ENCODE assay signal across 8 cellular contexts in the genomic region with DNA sequence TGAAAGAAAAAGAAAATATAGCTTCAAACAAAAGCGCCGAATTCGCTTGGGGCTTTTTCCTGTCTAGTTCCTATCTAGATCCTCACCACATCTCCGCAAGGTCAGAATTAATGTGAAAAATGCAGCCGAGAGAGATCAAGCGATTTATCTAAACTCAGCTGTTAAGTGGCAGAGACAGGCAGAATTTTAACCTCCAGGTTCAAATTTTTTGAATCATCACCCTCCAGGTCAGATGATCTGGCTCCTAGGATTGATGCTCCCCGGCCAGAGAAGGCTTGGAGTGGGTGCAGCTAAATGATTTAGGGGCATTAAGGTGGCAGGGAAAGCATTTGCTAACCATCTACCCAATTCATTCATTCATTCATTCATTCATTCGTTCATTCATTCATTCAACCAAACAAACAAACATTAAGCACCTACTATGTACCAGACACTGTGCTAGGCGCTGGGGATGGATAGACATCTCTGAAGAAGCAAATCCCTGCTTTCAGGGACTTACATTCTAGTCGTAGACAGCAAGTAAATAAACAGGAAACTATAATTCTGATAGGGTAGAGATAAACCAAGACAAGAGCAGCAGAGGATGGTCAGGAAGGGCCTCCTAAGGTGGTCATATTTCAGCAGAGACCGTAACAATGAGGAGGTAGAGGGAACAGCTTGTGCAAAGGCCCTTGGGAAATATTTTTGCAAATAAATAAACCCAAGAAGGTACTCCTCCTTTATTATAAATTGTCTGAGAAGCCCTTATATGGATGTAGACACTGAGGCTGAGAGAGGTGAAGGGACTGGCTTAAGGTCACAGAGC. TPM values are rescaled to one million over a fixed set of nuclear protein-coding genes. Genes with fewer than 3 reads are reported as not detected.
DNase-seq lines count a peak whose midpoint lies in the region; ATAC-seq and TF ChIP-seq lines count a peak whose summit lies in the region.

No MANE protein-coding gene starts in this region.

- H3K27me3 ChIP-seq in GM23248 (replicated peaks; ENCODE audit: insufficient read depth) (no peaks in the 10 kb centered on the region), SJCRH30 (no peaks in the 10 kb centered on the region), esophagus squamous epithelium (no peaks in the 10 kb centered on the region), rectal smooth muscle tissue (ENCODE audit: control insufficient read depth, insufficient read depth, low read length) (no peaks in the 10 kb centered on the region)

- peaks cover 51% of the 10 kb centered on the region for H3F3A ChIP-seq in GM23248 (ENCODE audit: insufficient read depth)

- H3K9me2 ChIP-seq in GM23248 (ENCODE audit: insufficient read depth), result no peaks in the 10 kb centered on the region

- intact Hi-C loops in esophagus squamous epithelium (cut with DNase I), result no loop called here

- peaks cover 18% of the 10 kb centered on the region for H4K20me1 ChIP-seq in GM23248 (ENCODE audit: insufficient read depth)

- H3K4me2 ChIP-seq in GM23248 (ENCODE audit: unreplicated experiment), result peak overlapping the region; percentile 98

- no peak for TF ChIP-seq CTCF in esophagus squamous epithelium (IDR thresholded peaks at IDR 0.05)

- H3K9ac ChIP-seq in GM23248, result peak overlapping the region; percentile 98
- peak overlapping the region; percentile 33 for H3K9ac ChIP-seq in rectal smooth muscle tissue (ENCODE audit: low read length)

- peak; percentile 60 for DNase-seq in GM23248
- DNase-seq in SJCRH30, result no peak
- DNase-seq in esophagus squamous epithelium (lab: John Stamatoyannopoulos, UW), result no peak
- no peak for DNase-seq in hippocampal formation (lab: John Stamatoyannopoulos, UW)
- DNase-seq in NCI-H2081 (lab: John Stamatoyannopoulos, UW), result no peak

- TF ChIP-seq POLR2A in esophagus squamous epithelium (IDR thresholded peaks at IDR 0.05), result no peak

- ATAC-seq in HG02840 (IDR thresholded peaks at IDR 0.05; ENCODE audit: low FRiP score, unreplicated experiment), result no peak
- no peak for ATAC-seq in HG02759 (IDR thresholded peaks at IDR 0.05; ENCODE audit: unreplicated experiment)

- H3K36me3 ChIP-seq in GM23248 (ENCODE audit: low read depth), result no peaks in the 10 kb centered on the region
- H3K36me3 ChIP-seq in SJCRH30, result peaks cover 7% of the 10 kb centered on the region; the same call in 1 of the 2 replicates
- H3K36me3 ChIP-seq in esophagus squamous epithelium, result peaks cover 0 to 4% (median 0%) of the 10 kb centered on the region in 3 donors
- H3K36me3 ChIP-seq in rectal smooth muscle tissue (ENCODE audit: control insufficient read depth, insufficient read depth, low read length), result no peaks in the 10 kb centered on the region

- H3K4me1 ChIP-seq in GM23248 (ENCODE audit: insufficient read depth) (peaks cover 40% of the 10 kb centered on the region), SJCRH30 (peaks cover 28% of the 10 kb centered on the region), esophagus squamous epithelium (peaks cover 31 to 70% (median 54%) of the 10 kb centered on the region in 3 donors), rectal smooth muscle tissue (ENCODE audit: control insufficient read depth, insufficient read depth, low read length) (peaks cover 35% of the 10 kb centered on the region)

- in situ Hi-C loops in GM23248 (cut with MboI), result no loop called here

- H3K9me3 ChIP-seq in GM23248 (ENCODE audit: low read depth) (no peaks in the 10 kb centered on the region), SJCRH30 (replicated peaks) (no peaks in the 10 kb centered on the region), esophagus squamous epithelium (no peaks in the 10 kb centered on the region)

- peak overlapping the region; percentile 91 for H3K4me3 ChIP-seq in GM23248
- peak overlapping the region; percentile 96 for H3K4me3 ChIP-seq in SJCRH30
- H3K4me3 ChIP-seq in esophagus squamous epithelium, result peak overlapping the region; percentile 75 to 100 (median 98)
- H3K4me3 ChIP-seq in rectal smooth muscle tissue (ENCODE audit: low read length), result peak overlapping the region; percentile 77

- H2AFZ ChIP-seq in GM23248, result peak overlapping the region; percentile 89

- H3K27ac ChIP-seq in GM23248, result peak overlapping the region; percentile 92
- H3K27ac ChIP-seq in SJCRH30, result peak overlapping the region; percentile 70
- peak overlapping the region; percentile 98 to 100 (median 98) for H3K27ac ChIP-seq in esophagus squamous epithelium
- peak overlapping the region; percentile 91 for H3K27ac ChIP-seq in rectal smooth muscle tissue (ENCODE audit: low read depth, low read length)

- peaks cover 66% of the 10 kb centered on the region for H3K79me2 ChIP-seq in GM23248 (ENCODE audit: insufficient read depth)

- WGBS in GM23248 (ENCODE audit: low coverage in 1 of 2, low lambda C conversion rate in 2 of 2, missing lambda C conversion rate in 2 of 2), 2 experiments, result 11 to 14% methylated on average over 11 of the region's 11 CpGs
- WGBS in esophagus squamous epithelium, 2 donors, result 11 to 14% methylated on average over 11 of the region's 11 CpGs

RNA-seq across cellular contexts. Expression of a gene that starts 0.7 kb away (rescaled TPM):
- 41.7 and 49.1 TPM in 2 replicates for total RNA-seq in GM23248 (2014; rRNA removed; shearing (Covaris generic))
- 186 and 197 TPM in 2 replicates for polyA plus RNA-seq in GM23248 (2016; fragmentation: Nextera tagmentation; extraction: Ambion mirVana)
- total RNA-seq in SJCRH30 (2014; rRNA removed; shearing (Covaris generic)), result 216 and 249 TPM in 2 replicates
- total RNA-seq in esophagus squamous epithelium, result 10 to 100 TPM; 44.4 to 80.7 (median 63.4) TPM

RNA-seq across cellular contexts. Expression of a gene that starts 39.9 kb away (rescaled TPM):
- 54.6 and 55.7 TPM in 2 replicates for total RNA-seq in GM23248 (2014; rRNA removed; shearing (Covaris generic))
- polyA plus RNA-seq in GM23248 (2016; fragmentation: Nextera tagmentation; extraction: Ambion mirVana), result 53.9 and 54.0 TPM in 2 replicates
- 67.7 TPM in 2 replicates for total RNA-seq in SJCRH30 (2014; rRNA removed; shearing (Covaris generic))
- 10 to 100 TPM; 32.8 to 54.0 (median 46.7) TPM for total RNA-seq in esophagus squamous epithelium
